Comparison of ENCODE assay signal across 1 cellular context in genomic region chr6:15280023-15280422, GRCh38.
TF ChIP-seq lines count a peak whose summit lies in the region.

No MANE protein-coding gene starts in this region.

TF ChIP-seq in WTC11, 78 proteins besides CTCF, POLR2A, EP300 and RAD21 (continued from another document):
- TF ChIP-seq ZSCAN18 (CRISPR knock-in tag; IDR thresholded peaks at IDR 0.05), result no peak
- no peak for TF ChIP-seq FOXK1 (CRISPR knock-in tag; IDR thresholded peaks at IDR 0.05)
- no peak for TF ChIP-seq MAX (CRISPR knock-in tag; IDR thresholded peaks at IDR 0.05)
- no peak for TF ChIP-seq TEAD1 (CRISPR knock-in tag; IDR thresholded peaks at IDR 0.05)
- no peak for TF ChIP-seq ZNF396 (CRISPR knock-in tag; IDR thresholded peaks at IDR 0.05; ENCODE audit: borderline replicate concordance)
- no peak for TF ChIP-seq ZNF138 (CRISPR knock-in tag; conservative IDR thresholded peaks at IDR 0.05)
- TF ChIP-seq RORB (CRISPR knock-in tag; IDR thresholded peaks at IDR 0.05), result no peak
- no peak for TF ChIP-seq HMGXB4 (CRISPR knock-in tag; IDR thresholded peaks at IDR 0.05)
- no peak for TF ChIP-seq IRF2 (CRISPR knock-in tag; IDR thresholded peaks at IDR 0.05; ENCODE audit: borderline replicate concordance, low read depth)
TF ChIP-seq in WTC11: peak in this region for 0.
